ENCODE assay signal across 8 cellular contexts in genomic region chr9:6680797-6681146, GRCh38. TPM values are rescaled to one million over a fixed set of nuclear protein-coding genes. Genes with fewer than 3 reads are reported as not detected.
DNase-seq lines count a peak whose midpoint lies in the region; ATAC-seq and TF ChIP-seq lines count a peak whose summit lies in the region.

No MANE protein-coding gene starts in this region.

- peak overlapping the region; percentile 99 for H2AFZ ChIP-seq in neural cell (ENCODE audit: low read depth, low read length)

- H4K20me1 ChIP-seq in neural cell (ENCODE audit: insufficient read depth) = no peaks in the 10 kb centered on the region

- H3K27ac ChIP-seq in neural cell (ENCODE audit: low read length) (peak overlapping the region; percentile 98), tibial artery (peak overlapping the region; percentile 96)

- H3K9me2 ChIP-seq in neural cell (ENCODE audit: insufficient read depth, low read length) = no peaks in the 10 kb centered on the region

- H3K4me2 ChIP-seq in neural cell (ENCODE audit: low read length) = peak overlapping the region; percentile 73

- TF ChIP-seq CTCF in neural cell (IDR thresholded peaks at IDR 0.05; ENCODE audit: poor library complexity, severe bottlenecking) (no peak), tibial artery (IDR thresholded peaks at IDR 0.05) (no peak)

- peaks cover 0 to 7% (median 3%) of the 10 kb centered on the region in 4 donors for H3K4me1 ChIP-seq in tibial artery

- no peaks in the 10 kb centered on the region for H3K36me3 ChIP-seq in neural cell (ENCODE audit: insufficient read depth, low read length)
- no peaks in the 10 kb centered on the region for H3K36me3 ChIP-seq in tibial artery

- ATAC-seq in HG02610 (IDR thresholded peaks at IDR 0.05; ENCODE audit: unreplicated experiment) = peak; percentile 22

- no peaks in the 10 kb centered on the region for H3K9me3 ChIP-seq in neural cell (ENCODE audit: low read length)
- H3K9me3 ChIP-seq in tibial artery = no peaks in the 10 kb centered on the region

- H3K9ac ChIP-seq in neural cell (ENCODE audit: low read length) = peak overlapping the region; percentile 89

- no peaks in the 10 kb centered on the region for H3K79me2 ChIP-seq in neural cell (replicated peaks; ENCODE audit: insufficient read depth, low read length)

- H3F3A ChIP-seq in neural cell (ENCODE audit: insufficient read depth, low read length, poor library complexity, severe bottlenecking) = peaks cover 4% of the 10 kb centered on the region

- H3K4me3 ChIP-seq in neural cell (ENCODE audit: low read length) (peak overlapping the region; percentile 80), tibial artery (peak overlapping the region; percentile 68 to 79)

- DNase-seq in NCI-H446 (lab: John Stamatoyannopoulos, UW) = peak; percentile 88
- no peak for DNase-seq in NCI-H446 treated with DMSO at 0.1 percent for 48 hours (lab: John Stamatoyannopoulos, UW)
- DNase-seq in NCI-H1694 (lab: John Stamatoyannopoulos, UW) = peak; percentile 30
- peak; percentile 58 for DNase-seq in activated T-cell treated with anti-CD3 and anti-CD28 coated beads for 4 hours
- DNase-seq in fibroblast of peridontal ligament (ENCODE audit: extremely low read depth) = peak; percentile 38
- peak in 1 of 2 donors; percentile 57 for DNase-seq in tibial artery

- TF ChIP-seq RAD21 in neural cell (conservative IDR thresholded peaks at IDR 0.05) = no peak

- H3K27me3 ChIP-seq in neural cell (ENCODE audit: insufficient read depth, low read depth, low read length) (no peaks in the 10 kb centered on the region), tibial artery (no peaks in the 10 kb centered on the region)

- intact Hi-C loops in tibial artery (cut with DNase I; ENCODE audit: low total_unique reads) = loop anchor here (2.0 to 5.0 kb wide), 3 partner anchors 76 to 268 kb away; partner anchors contain the start of genes KDM4C and UHRF2

- no peak for TF ChIP-seq EP300 in neural cell (conservative IDR thresholded peaks at IDR 0.05; ENCODE audit: poor library complexity, severe bottlenecking)

TF ChIP-seq in neural cell, 6 proteins besides CTCF, POLR2A, EP300 and RAD21:
- TF ChIP-seq POLR2AphosphoS5 (IDR thresholded peaks at IDR 0.05) (no peak), REST (IDR thresholded peaks at IDR 0.05; ENCODE audit: borderline replicate concordance) (no peak), MXI1 (conservative IDR thresholded peaks at IDR 0.05; ENCODE audit: poor library complexity, severe bottlenecking) (no peak), EZH2 (IDR thresholded peaks at IDR 0.05; ENCODE audit: borderline replicate concordance, insufficient read depth, low read length, poor library complexity, severe bottlenecking) (no peak), SMC3 (conservative IDR thresholded peaks at IDR 0.05; ENCODE audit: poor library complexity) (no peak), TAF1 (IDR thresholded peaks at IDR 0.05; ENCODE audit: low read depth) (no peak)

RNA-seq across cellular contexts. Expression of gene GLDC, which starts 35.2 kb away (rescaled TPM):
- 11.4 and 13.9 TPM in 2 replicates for polyA plus RNA-seq in neural cell
- polyA minus RNA-seq in neural cell = 9.0 and 11.9 TPM in 2 replicates
